Comparison of ENCODE assay signal across 1 cellular context in the genomic region with DNA sequence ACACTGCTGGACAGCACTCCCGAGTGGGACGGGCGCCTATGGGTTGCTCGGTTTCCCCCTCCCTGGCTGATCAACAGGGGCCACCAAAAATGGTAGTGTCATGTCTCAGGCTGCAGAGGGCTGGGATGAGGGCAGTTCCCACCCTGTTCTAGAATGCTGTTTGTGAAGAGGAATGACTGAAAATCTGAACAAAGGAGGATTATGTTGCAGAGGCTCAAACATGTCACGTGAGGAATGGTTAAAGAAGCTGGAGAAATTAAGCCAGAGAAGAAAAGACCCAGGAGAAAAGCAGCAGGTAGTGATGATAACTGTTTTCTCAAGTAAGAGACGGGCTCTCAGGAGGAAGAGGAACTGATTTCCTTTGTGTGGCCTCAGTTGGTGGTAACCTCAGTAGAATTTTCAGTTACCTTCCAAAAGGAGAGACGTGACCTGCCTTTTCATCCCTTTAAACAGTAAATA.
TF ChIP-seq lines count a peak whose summit lies in the region.

No MANE protein-coding gene starts in this region.

TF ChIP-seq in GM23338, 12 proteins besides CTCF, POLR2A, EP300 and RAD21 (continued from another document):
- TF ChIP-seq, protein P1, sequence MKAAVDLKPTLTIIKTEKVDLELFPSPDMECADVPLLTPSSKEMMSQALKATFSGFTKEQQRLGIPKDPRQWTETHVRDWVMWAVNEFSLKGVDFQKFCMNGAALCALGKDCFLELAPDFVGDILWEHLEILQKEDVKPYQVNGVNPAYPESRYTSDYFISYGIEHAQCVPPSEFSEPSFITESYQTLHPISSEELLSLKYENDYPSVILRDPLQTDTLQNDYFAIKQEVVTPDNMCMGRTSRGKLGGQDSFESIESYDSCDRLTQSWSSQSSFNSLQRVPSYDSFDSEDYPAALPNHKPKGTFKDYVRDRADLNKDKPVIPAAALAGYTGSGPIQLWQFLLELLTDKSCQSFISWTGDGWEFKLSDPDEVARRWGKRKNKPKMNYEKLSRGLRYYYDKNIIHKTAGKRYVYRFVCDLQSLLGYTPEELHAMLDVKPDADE (IDR thresholded peaks at IDR 0.05), result no peak
